Comparison of ENCODE assay signal across 11 cellular contexts in genomic region chrX:119238557-119238956, GRCh38. TPM values are rescaled to one million over a fixed set of nuclear protein-coding genes. Genes with fewer than 3 reads are reported as not detected.
DNase-seq lines count a peak whose midpoint lies in the region; ATAC-seq and TF ChIP-seq lines count a peak whose summit lies in the region.
"Had no signal": no experiment of that assay in that cellular context is flagged by ENCODE, and none has a peak within 500 bp of the region (broad histone marks: within the 10 kb centered on the region; RNA-seq: fewer than 3 reads in every experiment).

No MANE protein-coding gene starts in this region.

- peak overlapping the region; percentile 94 for H3K4me3 Mint-ChIP-seq in nephron progenitor cell

- no peaks in the 10 kb centered on the region for H3K27me3 Mint-ChIP-seq in nephron progenitor cell (ENCODE audit: low read depth, poor library complexity)

- no peak for ATAC-seq in HG03520 (IDR thresholded peaks at IDR 0.05; ENCODE audit: unreplicated experiment)

- peaks cover 54% of the 10 kb centered on the region for H3K4me1 Mint-ChIP-seq in nephron progenitor cell

- DNase-seq in EH (ENCODE audit: low read depth) (peak; percentile 74), MG63 (no peak), nephron progenitor cell (no peak), NCI-H526 (lab: John Stamatoyannopoulos, UW) (no peak), right atrium auricular region (ENCODE audit: low spot score) (no peak), NCI-H82 treated with DMSO at 0.1 percent for 48 hours (lab: John Stamatoyannopoulos, UW; ENCODE audit: unreplicated experiment) (no peak)
- DNase-seq: DMS153, naive B cell, WERI-Rb-1 had no signal

- H3K9me3 Mint-ChIP-seq in nephron progenitor cell: peaks cover 40% of the 10 kb centered on the region
- H3K9me3 Mint-ChIP-seq: naive B cell had no signal

- H3K4me1 ChIP-seq in endocrine pancreas (ENCODE audit: control insufficient read depth, insufficient read depth, low read length) (peaks cover 17% of the 10 kb centered on the region), right atrium auricular region (no peaks in the 10 kb centered on the region)

- peaks cover 22% of the 10 kb centered on the region for H3K36me3 Mint-ChIP-seq in nephron progenitor cell (ENCODE audit: low read depth)

- TF ChIP-seq CTCF in nephron progenitor cell (IDR thresholded peaks at IDR 0.05) (no peak), right atrium auricular region (IDR thresholded peaks at IDR 0.05) (no peak)

- no peak overlapping the region for H3K27ac Mint-ChIP-seq in nephron progenitor cell

- H3K4me3 ChIP-seq in MG63: peak overlapping the region; percentile 77; the same call in 1 of the 2 replicates
- H3K4me3 ChIP-seq in endocrine pancreas (ENCODE audit: control insufficient read depth, insufficient read depth, low read length): peak overlapping the region; percentile 76
- no peak overlapping the region for H3K4me3 ChIP-seq in right atrium auricular region

- H3K9ac ChIP-seq in endocrine pancreas (ENCODE audit: control insufficient read depth, insufficient read depth, low read length): no peak overlapping the region

- H3K27me3 ChIP-seq in MG63: no peaks in the 10 kb centered on the region
- H3K27me3 ChIP-seq in endocrine pancreas (ENCODE audit: control insufficient read depth, insufficient read depth, low read length): no peaks in the 10 kb centered on the region
- no peaks in the 10 kb centered on the region for H3K27me3 ChIP-seq in right atrium auricular region

- peaks cover 25% of the 10 kb centered on the region for H3K36me3 ChIP-seq in MG63
- no peaks in the 10 kb centered on the region for H3K36me3 ChIP-seq in endocrine pancreas (ENCODE audit: control insufficient read depth, insufficient read depth, low read length)
- H3K36me3 ChIP-seq in right atrium auricular region: no peaks in the 10 kb centered on the region

- no peaks in the 10 kb centered on the region for H3K9me3 ChIP-seq in MG63
- H3K9me3 ChIP-seq in endocrine pancreas (ENCODE audit: control insufficient read depth, low read length): no peaks in the 10 kb centered on the region
- no peaks in the 10 kb centered on the region for H3K9me3 ChIP-seq in right atrium auricular region

- H3K27ac ChIP-seq in right atrium auricular region: no peak overlapping the region
- H3K27ac ChIP-seq: WERI-Rb-1 had no signal

RNA-seq across cellular contexts. Expression of gene PGRMC1, which starts 2.5 kb away (rescaled TPM):
- 120 and 147 TPM in 2 replicates for total RNA-seq in MG63 (2014; rRNA removed; shearing (Covaris generic); ENCODE audit: low replicate concordance)
- total RNA-seq in right atrium auricular region: 10 to 100 TPM; 26.8 to 42.7 TPM

Comparison
In these comparisons a context has a peak if more than half of its experiments do, and no peak if none do; other contexts are left out.
1. H3K4me3 ChIP-seq: peak in MG63 (single experiment) and endocrine pancreas (single experiment); none in right atrium auricular region (0 of 2).